8 cellular contexts compared by ENCODE assay signal in the genomic region with DNA sequence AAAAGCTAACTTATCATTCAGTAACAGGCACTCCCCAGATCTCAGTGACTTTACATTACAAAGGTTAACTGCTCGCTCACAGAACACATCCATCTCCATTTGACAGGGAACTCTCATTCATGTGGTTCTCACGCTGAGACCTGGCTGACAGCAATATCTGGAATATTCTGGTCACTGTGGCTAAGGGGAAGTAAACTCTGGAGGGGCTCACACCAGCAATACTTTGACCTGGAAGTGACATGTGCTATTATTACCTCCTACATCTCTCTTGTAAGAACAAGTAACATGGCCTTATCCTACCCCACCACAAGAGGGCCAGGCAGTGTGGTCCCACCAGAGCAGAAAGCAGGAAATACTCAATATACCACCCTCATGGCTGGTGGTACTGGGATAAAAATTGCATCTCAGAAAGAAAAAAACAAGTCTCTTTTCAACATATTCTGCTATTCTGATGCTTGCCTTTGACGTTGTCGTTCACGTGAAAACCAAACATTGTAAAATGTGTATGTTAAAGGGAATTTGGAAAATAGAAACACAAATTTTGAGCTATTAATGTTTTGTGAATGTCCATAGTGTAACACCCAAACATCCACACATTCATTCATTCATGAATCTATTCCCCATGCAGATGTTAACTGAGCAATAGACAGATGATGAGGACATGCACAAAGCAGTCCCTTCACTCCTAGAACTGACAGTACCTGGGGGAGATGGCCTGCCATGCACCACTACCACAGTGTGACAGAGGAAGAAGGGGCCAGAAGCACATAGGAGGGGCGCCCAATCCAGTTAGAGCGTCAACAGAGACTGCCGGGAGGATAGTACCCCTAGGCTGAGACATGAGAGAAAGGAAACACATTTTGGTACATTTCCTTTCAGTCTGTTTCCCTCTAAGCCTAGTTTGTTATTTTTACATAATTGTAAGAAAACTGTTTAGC.
DNase-seq lines count a peak whose midpoint lies in the region; ATAC-seq and TF ChIP-seq lines count a peak whose summit lies in the region.

No MANE protein-coding gene starts in this region.

- CTCF ChIA-PET in Calu3 (lab: Charles Lee) = interaction anchor here (0.7 to 1.8 kb wide), 10 partner anchors 37 to 822 kb away, joined by 3 to 8 read pairs (median 4); partner anchors contain the start of gene SP4

- H3K4me3 Mint-ChIP-seq in Calu3 (ENCODE audit: low read depth, unreplicated experiment) = no peak overlapping the region

- DNase-seq in Calu3 (peak; percentile 78), HT-29 (ENCODE audit: low spot score) (peak; percentile 58), RKO (ENCODE audit: low spot score) (peak; percentile 52), iPS-NIHi7 (ENCODE audit: extremely low spot score) (peak; percentile 58), NCI-H446 treated with DMSO at 0.1 percent for 48 hours (lab: John Stamatoyannopoulos, UW) (no peak)
- DNase-seq in activated T-helper 9 cell treated with anti-CD3 and anti-CD28 coated beads, Interleukin-2, amount 50 U/mL, for 16 hours (ENCODE audit: low read depth) = peak; percentile 2
- peak in 2 of 3 experiments; percentile 6 to 20 for DNase-seq in stimulated activated CD4-positive, alpha-beta T cell treated with anti-CD3 and anti-CD28 coated beads, TNF-alpha, amount 100 ng/mL, for 4 hours (ENCODE audit: low read depth in 3 of 3)

- H3K36me3 Mint-ChIP-seq in Calu3 (ENCODE audit: insufficient read depth, unreplicated experiment) = no peaks in the 10 kb centered on the region

- ATAC-seq in GM19395 (IDR thresholded peaks at IDR 0.05; ENCODE audit: unreplicated experiment) = peak; percentile 91

- intact Hi-C loops in Calu3 (cut with micrococcal nuclease; ENCODE audit: unreplicated experiment) = loop anchor here (1.0 to 10.0 kb wide), 6 partner anchors 105 to 823 kb away; no protein-coding TSS in a partner anchor

- H3K9me3 Mint-ChIP-seq in Calu3 (ENCODE audit: low read depth, unreplicated experiment) = no peaks in the 10 kb centered on the region

- TF ChIP-seq CTCF in Calu3 (IDR thresholded peaks at IDR 0.05; ENCODE audit: unreplicated experiment) = peak; percentile 88

- H3K27ac Mint-ChIP-seq in Calu3 (ENCODE audit: unreplicated experiment) = no peak overlapping the region

- H3K4me1 Mint-ChIP-seq in Calu3 (ENCODE audit: low read depth, unreplicated experiment) = no peaks in the 10 kb centered on the region

- no TSS peak for BruUV-seq in Calu3 (replicated peaks; lab: Mats Ljungman, UMichigan)

- H3K27me3 Mint-ChIP-seq in Calu3 (ENCODE audit: unreplicated experiment) = peaks cover 13% of the 10 kb centered on the region
